9 cellular contexts compared by ENCODE assay signal in genomic region chr7:106679153-106679931, GRCh38. TPM values are rescaled to one million over a fixed set of nuclear protein-coding genes. Genes with fewer than 3 reads are reported as not detected.
DNase-seq lines count a peak whose midpoint lies in the region; ATAC-seq and TF ChIP-seq lines count a peak whose summit lies in the region.
"Had no signal": no experiment of that assay in that cellular context is flagged by ENCODE, and none has a peak within 500 bp of the region (broad histone marks: within the 10 kb centered on the region; RNA-seq: fewer than 3 reads in every experiment).

No MANE protein-coding gene starts in this region.

- TF ChIP-seq EP300 in ovary (IDR thresholded peaks at IDR 0.05) = no peak

- H3K27me3 ChIP-seq in ovary = no peaks in the 10 kb centered on the region
- H3K27me3 ChIP-seq: BLaER1 treated with 17β-estradiol and CSF1 and Interleukin-3, amounts not matched to agents 10 nM and 100 nM had no signal

- no peak overlapping the region for H3K27ac ChIP-seq in ovary

- no peaks in the 10 kb centered on the region for H3K4me1 ChIP-seq in ovary (ENCODE audit: insufficient read depth)

- intact Hi-C loops in left ventricle myocardium superior (cut with micrococcal nuclease) = no loop called here
- intact Hi-C loops in ovary (cut with DNase I) = no loop called here

- no peaks in the 10 kb centered on the region for H3K9me3 ChIP-seq in ovary
- H3K9me3 ChIP-seq: BLaER1 treated with 17β-estradiol and CSF1 and Interleukin-3, amounts not matched to agents 10 nM and 100 nM had no signal

- H3K36me3 Mint-ChIP-seq in activated T-cell treated with anti-CD3 and anti-CD28 coated beads, Interleukin-2, amount 50 U/mL, for 24 hours (ENCODE audit: low read depth) = no peaks in the 10 kb centered on the region

- no peak for ATAC-seq in left ventricle myocardium superior

- no peaks in the 10 kb centered on the region for H3K27me3 Mint-ChIP-seq in activated T-cell treated with anti-CD3 and anti-CD28 coated beads, Interleukin-2, amount 50 U/mL, for 24 hours

- peaks cover 13% of the 10 kb centered on the region for H3K4me1 Mint-ChIP-seq in activated T-cell treated with anti-CD3 and anti-CD28 coated beads, Interleukin-2, amount 50 U/mL, for 24 hours (ENCODE audit: low read depth)

- H3K27ac Mint-ChIP-seq in activated T-cell treated with anti-CD3 and anti-CD28 coated beads, Interleukin-2, amount 50 U/mL, for 24 hours = peak overlapping the region; percentile 57

- H3K9me3 Mint-ChIP-seq in activated T-cell treated with anti-CD3 and anti-CD28 coated beads, Interleukin-2, amount 50 U/mL, for 24 hours = peaks cover 2% of the 10 kb centered on the region

- DNase-seq in activated T-cell treated with anti-CD3 and anti-CD28 coated beads, Interleukin-2, amount 50 U/mL, for 24 hours = peak; percentile 35
- DNase-seq in activated T-cell treated with anti-CD3 and anti-CD28 coated beads, Interleukin-2, amount 50 U/mL, for 1 hour = no peak
- peak; percentile 13 for DNase-seq in HT1080 (ENCODE audit: low read depth)
- peak; percentile 98 for DNase-seq in amniotic epithelial cell (ENCODE audit: low read depth)
- DNase-seq in stimulated activated CD8-positive, alpha-beta memory T cell treated with anti-CD3 and anti-CD28 coated beads, Interleukin-7, amount 100 ng/mL, for 4 hours (ENCODE audit: low read depth in 2 of 2) = peak; percentile 10 to 14
- DNase-seq in RKO (ENCODE audit: low spot score) = no peak
- DNase-seq in left ventricle myocardium superior = no peak
- DNase-seq in ovary = no peak

- no peak overlapping the region for H3K4me3 Mint-ChIP-seq in activated T-cell treated with anti-CD3 and anti-CD28 coated beads, Interleukin-2, amount 50 U/mL, for 24 hours

- no peak for TF ChIP-seq POLR2A in ovary (IDR thresholded peaks at IDR 0.05)

- TF ChIP-seq CTCF in ovary (IDR thresholded peaks at IDR 0.05) = no peak

- H3K36me3 ChIP-seq in ovary = no peaks in the 10 kb centered on the region
- H3K36me3 ChIP-seq: BLaER1 treated with 17β-estradiol and CSF1 and Interleukin-3, amounts not matched to agents 10 nM and 100 nM had no signal

- no peak overlapping the region for H3K4me3 ChIP-seq in ovary
- H3K4me3 ChIP-seq: BLaER1 treated with 17β-estradiol and CSF1 and Interleukin-3, amounts not matched to agents 10 nM and 100 nM had no signal

- 57 to 67% (median 60%) methylated on average over 6 of the region's 6 CpGs for WGBS in ovary, 3 donors

RNA-seq across cellular contexts. Expression of gene CCDC71L, which starts 18.4 kb away (rescaled TPM):
- 18.1 and 21.8 TPM in 2 replicates for total RNA-seq in HT1080 (2014; rRNA removed; shearing (Covaris generic))
- polyA plus RNA-seq in HT1080 (2015; cell fraction: cytosol; rRNA removed) = 12.1 and 17.2 TPM in 2 replicates
- 8.9 and 9.3 TPM in 2 replicates for polyA plus RNA-seq in HT1080 (2015; cell fraction: nucleus; rRNA removed)
- total RNA-seq in left ventricle myocardium superior = 6.4 TPM
- 10 to 100 TPM in 6 of 7 donors, 1 to 10 TPM in 1; 9.9 to 77.1 (median 24.0) TPM for total RNA-seq in ovary
- 10 to 100 TPM; 10.9 to 12.1 TPM for polyA plus RNA-seq in ovary

Comparison
In these comparisons a context has a peak if more than half of its experiments do, and no peak if none do; other contexts are left out.
1. DNase-seq: peak in activated T-cell treated with anti-CD3 and anti-CD28 coated beads, Interleukin-2, amount 50 U/mL, for 24 hours (single experiment), HT1080 (single experiment), amniotic epithelial cell (single experiment) and stimulated activated CD8-positive, alpha-beta memory T cell treated with anti-CD3 and anti-CD28 coated beads, Interleukin-7, amount 100 ng/mL, for 4 hours (2 of 2); none in activated T-cell treated with anti-CD3 and anti-CD28 coated beads, Interleukin-2, amount 50 U/mL, for 1 hour (single experiment), RKO (single experiment), left ventricle myocardium superior (single experiment) and ovary (0 of 5).